2 cellular contexts compared by ENCODE assay signal in genomic region chr1:31396633-31397351, GRCh38.
A peak's percentile ranks its signal among the peaks of the same experiment; 100 is the strongest.
TF ChIP-seq lines count a peak whose summit lies in the region.

No MANE protein-coding gene starts in this region.

TF ChIP-seq in WTC11, 78 proteins besides CTCF, POLR2A, EP300 and RAD21:
- TF ChIP-seq, protein P1, sequence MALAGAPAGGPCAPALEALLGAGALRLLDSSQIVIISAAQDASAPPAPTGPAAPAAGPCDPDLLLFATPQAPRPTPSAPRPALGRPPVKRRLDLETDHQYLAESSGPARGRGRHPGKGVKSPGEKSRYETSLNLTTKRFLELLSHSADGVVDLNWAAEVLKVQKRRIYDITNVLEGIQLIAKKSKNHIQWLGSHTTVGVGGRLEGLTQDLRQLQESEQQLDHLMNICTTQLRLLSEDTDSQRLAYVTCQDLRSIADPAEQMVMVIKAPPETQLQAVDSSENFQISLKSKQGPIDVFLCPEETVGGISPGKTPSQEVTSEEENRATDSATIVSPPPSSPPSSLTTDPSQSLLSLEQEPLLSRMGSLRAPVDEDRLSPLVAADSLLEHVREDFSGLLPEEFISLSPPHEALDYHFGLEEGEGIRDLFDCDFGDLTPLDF (CRISPR knock-in tag; IDR thresholded peaks at IDR 0.05): no peak
- TF ChIP-seq SP1 (CRISPR knock-in tag; conservative IDR thresholded peaks at IDR 0.05) (no peak), USF1 (CRISPR knock-in tag; IDR thresholded peaks at IDR 0.05) (no peak), GTF2I (CRISPR knock-in tag; conservative IDR thresholded peaks at IDR 0.05) (no peak)

TF ChIP-seq in HepG2, 621 proteins besides CTCF, POLR2A, EP300 and RAD21:
- TF ChIP-seq ZNF607 (CRISPR knock-in tag; IDR thresholded peaks at IDR 0.05; ENCODE audit: borderline replicate concordance): no peak
- peak; percentile 100 for TF ChIP-seq ZKSCAN1 (IDR thresholded peaks at IDR 0.05; ENCODE audit: low read length)
- TF ChIP-seq TEAD3 (CRISPR knock-in tag; optimal IDR thresholded peaks at IDR 0.05; ENCODE audit: borderline replicate concordance): peak; percentile 6
- peak; percentile 57 for TF ChIP-seq SMC3 (IDR thresholded peaks at IDR 0.05; ENCODE audit: low read length)
- TF ChIP-seq ZNF263 (CRISPR knock-in tag; IDR thresholded peaks at IDR 0.05): no peak
- peak; percentile 57 for TF ChIP-seq STAG1 (CRISPR knock-in tag; IDR thresholded peaks at IDR 0.05)
